In the genomic region with DNA sequence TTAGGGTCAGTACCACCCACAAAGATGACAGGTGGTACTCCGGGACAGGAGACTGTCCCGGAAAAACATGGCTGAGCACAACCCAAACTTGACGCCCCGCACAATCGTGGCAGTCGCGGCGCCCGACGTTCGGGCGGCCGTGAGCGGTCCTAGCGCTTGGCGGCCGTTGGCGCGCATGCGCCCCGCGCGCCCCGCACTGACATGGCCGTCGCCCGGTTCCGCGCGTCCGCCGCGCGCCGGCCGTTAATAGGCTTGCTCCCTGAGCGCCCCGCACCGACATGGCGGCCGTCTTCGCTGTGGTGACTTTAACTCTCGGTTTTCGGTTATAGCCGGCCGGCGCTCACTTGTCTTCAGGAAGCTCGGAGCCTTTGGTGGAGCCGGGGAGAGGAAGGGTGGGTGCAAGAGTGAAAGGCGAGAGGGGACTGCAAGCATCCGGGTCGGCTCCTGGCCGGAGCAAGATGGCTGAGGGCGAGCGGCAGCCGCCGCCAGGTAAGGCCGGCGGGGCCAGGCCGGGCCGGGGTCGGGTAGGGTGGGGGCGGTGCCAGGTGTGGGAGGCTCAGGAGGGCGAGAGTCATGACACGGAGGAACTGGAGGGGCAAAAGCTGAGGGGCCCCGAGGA, we compare ENCODE assay signal across 1 cellular context.
TF ChIP-seq lines count a peak whose summit lies in the region.

PTPA (plus strand) TSS at position 273 of the 619 bp plus-strand sequence; CDS start at position 459, 186 bp downstream.

TF ChIP-seq in GM12878, 131 proteins besides CTCF, POLR2A, EP300 and RAD21 (continued from another document and continues in another):
- TF ChIP-seq HSF1 (IDR thresholded peaks at IDR 0.05; ENCODE audit: low read depth, low read length) (no peak), ELK1 (IDR thresholded peaks at IDR 0.05; ENCODE audit: low read depth, low read length) (no peak), TBL1XR1 (IDR thresholded peaks at IDR 0.05; ENCODE audit: low read depth, low read length) (no peak), GATAD2B (conservative IDR thresholded peaks at IDR 0.05; ENCODE audit: low read depth) (no peak), TCF7 (IDR thresholded peaks at IDR 0.05; ENCODE audit: borderline replicate concordance) (no peak), IKZF2 (IDR thresholded peaks at IDR 0.05) (no peak), KDM1A (IDR thresholded peaks at IDR 0.05; ENCODE audit: borderline replicate concordance) (no peak), POLR2AphosphoS5 (IDR thresholded peaks at IDR 0.05; ENCODE audit: low read length) (peak; percentile 6; the same call in 1 of the 2 replicates), ZZZ3 (IDR thresholded peaks at IDR 0.05; ENCODE audit: control insufficient read depth, insufficient read length, low read depth) (no peak), SUZ12 (IDR thresholded peaks at IDR 0.05; ENCODE audit: unreplicated experiment) (no peak), ZNF592 (IDR thresholded peaks at IDR 0.05) (0 out of 2 replicates have a peak, but pooled peaks have one; percentile 39), ZNF274 (IDR thresholded peaks at IDR 0.05; ENCODE audit: insufficient read depth, insufficient read length) (no peak), EGR1 (IDR thresholded peaks at IDR 0.05; ENCODE audit: borderline replicate concordance in 1 of 2, low read depth in 2 of 2, low read length in 2 of 2) (no peak), DPF2 (IDR thresholded peaks at IDR 0.05) (no peak; the same call in 1 of the 2 replicates), ASH2L (IDR thresholded peaks at IDR 0.05; ENCODE audit: borderline replicate concordance, low read depth) (no peak), SRF (IDR thresholded peaks at IDR 0.05; ENCODE audit: low read depth in 2 of 2, low read length in 2 of 2) (no peak), SIX5 (IDR thresholded peaks at IDR 0.05; ENCODE audit: low read depth, low read length, severe bottlenecking) (peak; percentile 62), ZNF207 (IDR thresholded peaks at IDR 0.05; ENCODE audit: borderline replicate concordance) (peak; percentile 89; the same call in 1 of the 2 replicates), SMAD5 (IDR thresholded peaks at IDR 0.05; ENCODE audit: low read depth) (no peak)
- TF ChIP-seq, protein P1, sequence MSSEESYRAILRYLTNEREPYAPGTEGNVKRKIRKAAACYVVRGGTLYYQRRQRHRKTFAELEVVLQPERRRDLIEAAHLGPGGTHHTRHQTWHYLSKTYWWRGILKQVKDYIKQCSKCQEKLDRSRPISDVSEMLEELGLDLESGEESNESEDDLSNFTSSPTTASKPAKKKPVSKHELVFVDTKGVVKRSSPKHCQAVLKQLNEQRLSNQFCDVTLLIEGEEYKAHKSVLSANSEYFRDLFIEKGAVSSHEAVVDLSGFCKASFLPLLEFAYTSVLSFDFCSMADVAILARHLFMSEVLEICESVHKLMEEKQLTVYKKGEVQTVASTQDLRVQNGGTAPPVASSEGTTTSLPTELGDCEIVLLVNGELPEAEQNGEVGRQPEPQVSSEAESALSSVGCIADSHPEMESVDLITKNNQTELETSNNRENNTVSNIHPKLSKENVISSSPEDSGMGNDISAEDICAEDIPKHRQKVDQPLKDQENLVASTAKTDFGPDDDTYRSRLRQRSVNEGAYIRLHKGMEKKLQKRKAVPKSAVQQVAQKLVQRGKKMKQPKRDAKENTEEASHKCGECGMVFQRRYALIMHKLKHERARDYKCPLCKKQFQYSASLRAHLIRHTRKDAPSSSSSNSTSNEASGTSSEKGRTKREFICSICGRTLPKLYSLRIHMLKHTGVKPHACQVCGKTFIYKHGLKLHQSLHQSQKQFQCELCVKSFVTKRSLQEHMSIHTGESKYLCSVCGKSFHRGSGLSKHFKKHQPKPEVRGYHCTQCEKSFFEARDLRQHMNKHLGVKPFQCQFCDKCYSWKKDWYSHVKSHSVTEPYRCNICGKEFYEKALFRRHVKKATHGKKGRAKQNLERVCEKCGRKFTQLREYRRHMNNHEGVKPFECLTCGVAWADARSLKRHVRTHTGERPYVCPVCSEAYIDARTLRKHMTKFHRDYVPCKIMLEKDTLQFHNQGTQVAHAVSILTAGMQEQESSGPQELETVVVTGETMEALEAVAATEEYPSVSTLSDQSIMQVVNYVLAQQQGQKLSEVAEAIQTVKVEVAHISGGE (CRISPR knock-in tag; IDR thresholded peaks at IDR 0.05), result no peak
- TF ChIP-seq, protein P2, sequence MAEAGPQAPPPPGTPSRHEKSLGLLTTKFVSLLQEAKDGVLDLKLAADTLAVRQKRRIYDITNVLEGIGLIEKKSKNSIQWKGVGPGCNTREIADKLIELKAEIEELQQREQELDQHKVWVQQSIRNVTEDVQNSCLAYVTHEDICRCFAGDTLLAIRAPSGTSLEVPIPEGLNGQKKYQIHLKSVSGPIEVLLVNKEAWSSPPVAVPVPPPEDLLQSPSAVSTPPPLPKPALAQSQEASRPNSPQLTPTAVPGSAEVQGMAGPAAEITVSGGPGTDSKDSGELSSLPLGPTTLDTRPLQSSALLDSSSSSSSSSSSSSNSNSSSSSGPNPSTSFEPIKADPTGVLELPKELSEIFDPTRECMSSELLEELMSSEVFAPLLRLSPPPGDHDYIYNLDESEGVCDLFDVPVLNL (IDR thresholded peaks at IDR 0.05; ENCODE audit: low read depth, low read length), result no peak
- TF ChIP-seq, protein P3, sequence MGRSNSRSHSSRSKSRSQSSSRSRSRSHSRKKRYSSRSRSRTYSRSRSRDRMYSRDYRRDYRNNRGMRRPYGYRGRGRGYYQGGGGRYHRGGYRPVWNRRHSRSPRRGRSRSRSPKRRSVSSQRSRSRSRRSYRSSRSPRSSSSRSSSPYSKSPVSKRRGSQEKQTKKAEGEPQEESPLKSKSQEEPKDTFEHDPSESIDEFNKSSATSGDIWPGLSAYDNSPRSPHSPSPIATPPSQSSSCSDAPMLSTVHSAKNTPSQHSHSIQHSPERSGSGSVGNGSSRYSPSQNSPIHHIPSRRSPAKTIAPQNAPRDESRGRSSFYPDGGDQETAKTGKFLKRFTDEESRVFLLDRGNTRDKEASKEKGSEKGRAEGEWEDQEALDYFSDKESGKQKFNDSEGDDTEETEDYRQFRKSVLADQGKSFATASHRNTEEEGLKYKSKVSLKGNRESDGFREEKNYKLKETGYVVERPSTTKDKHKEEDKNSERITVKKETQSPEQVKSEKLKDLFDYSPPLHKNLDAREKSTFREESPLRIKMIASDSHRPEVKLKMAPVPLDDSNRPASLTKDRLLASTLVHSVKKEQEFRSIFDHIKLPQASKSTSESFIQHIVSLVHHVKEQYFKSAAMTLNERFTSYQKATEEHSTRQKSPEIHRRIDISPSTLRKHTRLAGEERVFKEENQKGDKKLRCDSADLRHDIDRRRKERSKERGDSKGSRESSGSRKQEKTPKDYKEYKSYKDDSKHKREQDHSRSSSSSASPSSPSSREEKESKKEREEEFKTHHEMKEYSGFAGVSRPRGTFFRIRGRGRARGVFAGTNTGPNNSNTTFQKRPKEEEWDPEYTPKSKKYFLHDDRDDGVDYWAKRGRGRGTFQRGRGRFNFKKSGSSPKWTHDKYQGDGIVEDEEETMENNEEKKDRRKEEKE (IDR thresholded peaks at IDR 0.05), result no peak
- TF ChIP-seq, protein P4, sequence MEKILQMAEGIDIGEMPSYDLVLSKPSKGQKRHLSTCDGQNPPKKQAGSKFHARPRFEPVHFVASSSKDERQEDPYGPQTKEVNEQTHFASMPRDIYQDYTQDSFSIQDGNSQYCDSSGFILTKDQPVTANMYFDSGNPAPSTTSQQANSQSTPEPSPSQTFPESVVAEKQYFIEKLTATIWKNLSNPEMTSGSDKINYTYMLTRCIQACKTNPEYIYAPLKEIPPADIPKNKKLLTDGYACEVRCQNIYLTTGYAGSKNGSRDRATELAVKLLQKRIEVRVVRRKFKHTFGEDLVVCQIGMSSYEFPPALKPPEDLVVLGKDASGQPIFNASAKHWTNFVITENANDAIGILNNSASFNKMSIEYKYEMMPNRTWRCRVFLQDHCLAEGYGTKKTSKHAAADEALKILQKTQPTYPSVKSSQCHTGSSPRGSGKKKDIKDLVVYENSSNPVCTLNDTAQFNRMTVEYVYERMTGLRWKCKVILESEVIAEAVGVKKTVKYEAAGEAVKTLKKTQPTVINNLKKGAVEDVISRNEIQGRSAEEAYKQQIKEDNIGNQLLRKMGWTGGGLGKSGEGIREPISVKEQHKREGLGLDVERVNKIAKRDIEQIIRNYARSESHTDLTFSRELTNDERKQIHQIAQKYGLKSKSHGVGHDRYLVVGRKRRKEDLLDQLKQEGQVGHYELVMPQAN (conservative IDR thresholded peaks at IDR 0.05), result no peak; the same call in 1 of the 2 replicates
- TF ChIP-seq, protein P5, sequence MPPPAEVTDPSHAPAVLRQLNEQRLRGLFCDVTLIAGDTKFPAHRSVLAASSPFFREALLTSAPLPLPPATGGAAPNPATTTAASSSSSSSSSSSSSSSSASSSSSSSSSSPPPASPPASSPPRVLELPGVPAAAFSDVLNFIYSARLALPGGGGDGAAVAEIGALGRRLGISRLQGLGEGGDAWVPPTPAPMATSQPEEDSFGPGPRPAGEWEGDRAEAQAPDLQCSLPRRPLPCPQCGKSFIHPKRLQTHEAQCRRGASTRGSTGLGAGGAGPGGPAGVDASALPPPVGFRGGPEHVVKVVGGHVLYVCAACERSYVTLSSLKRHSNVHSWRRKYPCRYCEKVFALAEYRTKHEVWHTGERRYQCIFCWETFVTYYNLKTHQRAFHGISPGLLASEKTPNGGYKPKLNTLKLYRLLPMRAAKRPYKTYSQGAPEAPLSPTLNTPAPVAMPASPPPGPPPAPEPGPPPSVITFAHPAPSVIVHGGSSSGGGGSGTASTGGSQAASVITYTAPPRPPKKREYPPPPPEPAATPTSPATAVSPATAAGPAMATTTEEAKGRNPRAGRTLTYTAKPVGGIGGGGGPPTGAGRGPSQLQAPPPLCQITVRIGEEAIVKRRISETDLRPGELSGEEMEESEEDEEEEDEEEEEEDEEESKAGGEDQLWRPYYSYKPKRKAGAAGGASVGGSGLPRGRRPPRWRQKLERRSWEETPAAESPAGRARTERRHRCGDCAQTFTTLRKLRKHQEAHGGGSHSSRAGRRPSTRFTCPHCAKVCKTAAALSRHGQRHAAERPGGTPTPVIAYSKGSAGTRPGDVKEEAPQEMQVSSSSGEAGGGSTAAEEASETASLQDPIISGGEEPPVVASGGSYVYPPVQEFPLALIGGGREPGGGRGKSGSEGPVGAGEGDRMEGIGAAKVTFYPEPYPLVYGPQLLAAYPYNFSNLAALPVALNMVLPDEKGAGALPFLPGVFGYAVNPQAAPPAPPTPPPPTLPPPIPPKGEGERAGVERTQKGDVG (CRISPR knock-in tag; IDR thresholded peaks at IDR 0.05), result no peak
